ENCODE assay signal across 15 cellular contexts in genomic region chr13:97781891-97782305, GRCh38.
"Had no signal": no experiment of that assay in that cellular context is flagged by ENCODE, and none has a peak within 500 bp of the region (broad histone marks: within the 10 kb centered on the region; RNA-seq: fewer than 3 reads in every experiment).

No MANE protein-coding gene starts in this region.

- H3K4me3 Mint-ChIP-seq: activated CD4-positive, alpha-beta memory T cell treated with anti-CD3 and anti-CD28 coated beads for 36 hours; activated naive CD8-positive, alpha-beta T cell treated with anti-CD3 and anti-CD28 coated beads, Interleukin-2, amount 10 ng/mL, durations not matched to agents 7 days and 5 days; activated T-cell treated with anti-CD3 and anti-CD28 coated beads, Interleukin-2, amount 50 U/mL, for 72 hours; brain; naive thymus-derived CD4-positive, alpha-beta T cell had no signal

- H3K9me3 Mint-ChIP-seq: activated CD4-positive, alpha-beta memory T cell treated with anti-CD3 and anti-CD28 coated beads for 36 hours; activated naive CD8-positive, alpha-beta T cell treated with anti-CD3 and anti-CD28 coated beads, Interleukin-2, amount 10 ng/mL, durations not matched to agents 7 days and 5 days had no signal

- H3K27ac Mint-ChIP-seq: activated CD4-positive, alpha-beta memory T cell treated with anti-CD3 and anti-CD28 coated beads for 36 hours; activated naive CD8-positive, alpha-beta T cell treated with anti-CD3 and anti-CD28 coated beads, Interleukin-2, amount 10 ng/mL, durations not matched to agents 7 days and 5 days; activated T-cell treated with anti-CD3 and anti-CD28 coated beads, Interleukin-2, amount 50 U/mL, for 72 hours; brain; naive thymus-derived CD4-positive, alpha-beta T cell had no signal

- H3K4me3 ChIP-seq: lower lobe of right lung, SJSA1, upper lobe of left lung had no signal

- H3K27ac ChIP-seq: lower lobe of right lung, SJSA1, upper lobe of left lung had no signal

- FAIRE-seq: colon had no signal

- H3K36me3 ChIP-seq: lower lobe of right lung, SJSA1, upper lobe of left lung had no signal

- H3K36me3 Mint-ChIP-seq: activated CD4-positive, alpha-beta memory T cell treated with anti-CD3 and anti-CD28 coated beads for 36 hours; activated naive CD8-positive, alpha-beta T cell treated with anti-CD3 and anti-CD28 coated beads, Interleukin-2, amount 10 ng/mL, durations not matched to agents 7 days and 5 days; brain; naive thymus-derived CD4-positive, alpha-beta T cell had no signal

- H3K4me1 Mint-ChIP-seq: activated naive CD8-positive, alpha-beta T cell treated with anti-CD3 and anti-CD28 coated beads, Interleukin-2, amount 10 ng/mL, durations not matched to agents 7 days and 5 days; brain; naive thymus-derived CD4-positive, alpha-beta T cell had no signal

- H3K9me3 ChIP-seq: lower lobe of right lung had no signal

- H3K4me1 ChIP-seq: lower lobe of right lung, SJSA1, upper lobe of left lung had no signal

- H3K27me3 ChIP-seq: SJSA1, upper lobe of left lung had no signal

- ATAC-seq: activated T-cell treated with anti-CD3 and anti-CD28 coated beads, Interleukin-2, amount 50 U/mL, for 72 hours; lower lobe of right lung; naive thymus-derived CD4-positive, alpha-beta T cell had no signal

- H3K27me3 Mint-ChIP-seq: activated naive CD8-positive, alpha-beta T cell treated with anti-CD3 and anti-CD28 coated beads, Interleukin-2, amount 10 ng/mL, durations not matched to agents 7 days and 5 days had no signal

- DNase-seq: activated CD4-positive, alpha-beta memory T cell treated with anti-CD3 and anti-CD28 coated beads for 36 hours; activated CD4-positive, CD25-positive, alpha-beta regulatory T cell treated with anti-CD3 and anti-CD28 coated beads, Interleukin-2, amount 50 U/mL, for 72 hours; activated gamma-delta T cell treated with Interleukin-2 at 50 U/mL for 16 hours; activated naive CD8-positive, alpha-beta T cell treated with anti-CD3 and anti-CD28 coated beads, Interleukin-2, amount 10 ng/mL, durations not matched to agents 7 days and 5 days; activated T-cell treated with anti-CD3 and anti-CD28 coated beads, Interleukin-2, amount 50 U/mL, for 72 hours; kidney glomerular epithelial cell; lower lobe of right lung; naive thymus-derived CD4-positive, alpha-beta T cell; retina; stimulated activated naive CD4-positive, alpha-beta T cell; T-helper 9 cell; upper lobe of left lung had no signal
